Comparison of ENCODE assay signal across 14 cellular contexts in genomic region chr2:43317680-43318079, GRCh38.
DNase-seq lines count a peak whose midpoint lies in the region; ATAC-seq and TF ChIP-seq lines count a peak whose summit lies in the region.
"Had no signal": no experiment of that assay in that cellular context is flagged by ENCODE, and none has a peak within 500 bp of the region (broad histone marks: within the 10 kb centered on the region; RNA-seq: fewer than 3 reads in every experiment).

No MANE protein-coding gene starts in this region.

- POLR2A ChIA-PET in IMR-90 (lab: Charles Lee; ENCODE audit: unreplicated experiment) = no interaction called here

- H2BK15ac ChIP-seq in IMR-90 (ENCODE audit: low read depth, low read length) = 0 out of 3 replicates have a peak overlapping the region, but pooled peaks have one; percentile 14

- no peak overlapping the region for H3K4ac ChIP-seq in IMR-90 (ENCODE audit: low read depth, low read length)

- no peak overlapping the region for H3K9ac ChIP-seq in IMR-90 (ENCODE audit: low read depth, low read length)

- H3K9me3 ChIP-seq in IMR-90 (ENCODE audit: control insufficient read depth, insufficient read depth, low read length) = no peaks in the 10 kb centered on the region
- H3K9me3 ChIP-seq: Caco-2 had no signal

- DNase-seq in ELR (ENCODE audit: low read depth) = peak; percentile 77
- no peak for DNase-seq in IMR-90
- DNase-seq in midbrain (lab: John Stamatoyannopoulos, UW) = no peak
- no peak for DNase-seq in stimulated activated CD4-positive, alpha-beta T cell treated with anti-CD3 and anti-CD28 coated beads, Interleukin-2, amount 100 ng/mL, for 48 hours
- DNase-seq in foreskin melanocyte = no peak
- DNase-seq: AML-193; Caco-2; CD4-positive, alpha-beta T cell; GF-D8; GOT3; H7; KBM-7 had no signal

- H2AK5ac ChIP-seq in IMR-90 (ENCODE audit: low read depth, low read length) = no peak overlapping the region

- H2AFZ ChIP-seq in IMR-90 (replicated peaks; ENCODE audit: low read length, poor library complexity) = no peak overlapping the region

- BruUV-seq in IMR-90 (replicated peaks; lab: Mats Ljungman, UMichigan) = no TSS peak

- TF ChIP-seq CTCF in IMR-90 (conservative IDR thresholded peaks at IDR 0.05; ENCODE audit: low read depth, low read length) = no peak

- H2BK20ac ChIP-seq in IMR-90 (ENCODE audit: low read depth, low read length) = no peak overlapping the region

- H3K4me3 ChIP-seq in IMR-90 (ENCODE audit: insufficient read depth, low read depth, low read length) = no peak overlapping the region

- H4K8ac ChIP-seq in IMR-90 (ENCODE audit: low read depth in 2 of 2, low read length in 2 of 2) = no peak overlapping the region

- peaks cover 5% of the 10 kb centered on the region; the same call in 1 of the 2 replicates for H3K9me1 ChIP-seq in IMR-90 (ENCODE audit: insufficient read depth, low read length)

- no peak overlapping the region for H2AK9ac ChIP-seq in IMR-90 (replicated peaks; ENCODE audit: low read depth, low read length, poor library complexity)

- WGBS in IMR-90 (ENCODE audit: extremely low coverage in 2 of 2, insufficient read length in 1 of 2), 2 experiments = no CpG with 5 or more reads among the region's 3 CpGs

- TF ChIP-seq RAD21 in IMR-90 (IDR thresholded peaks at IDR 0.05; ENCODE audit: low read length) = no peak

- no peak overlapping the region for H3K14ac ChIP-seq in IMR-90 (replicated peaks; ENCODE audit: low read depth, low read length)

- TF ChIP-seq POLR2A in IMR-90 (IDR thresholded peaks at IDR 0.05; ENCODE audit: low read depth, low read length) = no peak

- no peak overlapping the region for H4K5ac ChIP-seq in IMR-90 (ENCODE audit: low read depth, low read length)

- no peak overlapping the region for H2BK5ac ChIP-seq in IMR-90 (ENCODE audit: low read depth, low read length, poor library complexity, severe bottlenecking)

- dilution Hi-C loops in IMR-90 (cut with HindIII; ENCODE audit: low sequenced_read_pairs, unreplicated experiment) = no loop called here

- no peak for ATAC-seq in IMR-90 (ENCODE audit: low read depth)
- no peak for ATAC-seq in SK-N-SH treated with all-trans-retinoic acid at 6 μM for 48 hours

- H4K20me1 ChIP-seq in IMR-90 (ENCODE audit: insufficient read depth, low read length) = peaks cover 4% of the 10 kb centered on the region; the same call in 1 of the 2 replicates

- no peaks in the 10 kb centered on the region for H3K36me3 ChIP-seq in IMR-90 (ENCODE audit: control insufficient read depth, insufficient read depth, low read length)

- H2BK120ac ChIP-seq in IMR-90 (ENCODE audit: low read depth, low read length) = no peak overlapping the region

- CTCF ChIA-PET in IMR-90 (lab: Yijun Ruan, JAX) = no interaction called here

- H4K91ac ChIP-seq in IMR-90 (ENCODE audit: insufficient read depth, low read depth, low read length) = no peak overlapping the region

- no peak overlapping the region for H3K4me2 ChIP-seq in IMR-90 (ENCODE audit: low read depth, low read length)

- intact Hi-C loops in IMR-90 (cut with micrococcal nuclease) = no loop called here

- H3K56ac ChIP-seq in IMR-90 (ENCODE audit: extremely low read depth, insufficient read depth, low read length) = no peak overlapping the region

- no peak overlapping the region for H3K18ac ChIP-seq in IMR-90 (ENCODE audit: low read depth, low read length)

- H3K79me1 ChIP-seq in IMR-90 (ENCODE audit: low read depth in 1 of 2, low read length in 2 of 2) = no peaks in the 10 kb centered on the region

- H3K4me1 ChIP-seq in IMR-90 (ENCODE audit: control insufficient read depth, insufficient read depth, low read length) = peaks cover 11% of the 10 kb centered on the region
- H3K4me1 ChIP-seq: Caco-2 had no signal

- in situ Hi-C loops in IMR-90 (cut with MboI; ENCODE audit: low sequenced_read_pairs) = no loop called here

- 0 out of 2 replicates have a peak, but pooled peaks cover 2% of the 10 kb centered on the region for H3K27me3 ChIP-seq in IMR-90 (ENCODE audit: control insufficient read depth, insufficient read depth, low read length)

- no peak overlapping the region for H3K27ac ChIP-seq in IMR-90 (ENCODE audit: insufficient read depth, low read length)
- H3K27ac ChIP-seq: C4-2B had no signal

- H3K23ac ChIP-seq in IMR-90 (ENCODE audit: low read depth, low read length) = no peak overlapping the region

TF ChIP-seq in IMR-90, 13 proteins besides CTCF, POLR2A, EP300 and RAD21:
- TF ChIP-seq RCOR1 (IDR thresholded peaks at IDR 0.05; ENCODE audit: insufficient replicate concordance, low read length) (no peak), CEBPB (IDR thresholded peaks at IDR 0.05; ENCODE audit: low read depth, low read length) (no peak), FOS (IDR thresholded peaks at IDR 0.05; ENCODE audit: low read depth, low read length) (no peak), MXI1 (IDR thresholded peaks at IDR 0.05; ENCODE audit: borderline replicate concordance, low read depth, low read length) (no peak), BHLHE40 (IDR thresholded peaks at IDR 0.05; ENCODE audit: low read depth, low read length) (no peak), CHD1 (IDR thresholded peaks at IDR 0.05; ENCODE audit: low read depth, low read length) (no peak), NFE2L2 (IDR thresholded peaks at IDR 0.05; ENCODE audit: low read depth, low read length) (no peak), RFX5 (IDR thresholded peaks at IDR 0.05; ENCODE audit: low read depth, low read length) (no peak), SMC3 (IDR thresholded peaks at IDR 0.05; ENCODE audit: low read depth, low read length) (no peak), ELK1 (IDR thresholded peaks at IDR 0.05; ENCODE audit: borderline replicate concordance, low read depth, low read length) (no peak), MAFK (IDR thresholded peaks at IDR 0.05; ENCODE audit: low read depth, low read length) (no peak), USF2 (IDR thresholded peaks at IDR 0.05; ENCODE audit: low read depth, low read length) (no peak), MAZ (IDR thresholded peaks at IDR 0.05; ENCODE audit: borderline replicate concordance, low read depth, low read length) (no peak)

TF ChIP-seq in SK-N-SH treated with all-trans-retinoic acid at 6 μM for 48 hours, 23 proteins besides CTCF, POLR2A, EP300 and RAD21:
- TF ChIP-seq PPARA (CRISPR knock-in tag; IDR thresholded peaks at IDR 0.05; ENCODE audit: borderline replicate concordance) (no peak), ISL1 (CRISPR knock-in tag; IDR thresholded peaks at IDR 0.05) (peak; percentile 67)
